ENCODE assay signal across 29 cellular contexts in genomic region chr10:61197022-61197421, GRCh38.
DNase-seq lines count a peak whose midpoint lies in the region; ATAC-seq lines count a peak whose summit lies in the region.
"Had no signal": no experiment of that assay in that cellular context is flagged by ENCODE, and none has a peak within 500 bp of the region (broad histone marks: within the 10 kb centered on the region; RNA-seq: fewer than 3 reads in every experiment).

No MANE protein-coding gene starts in this region.

- peak; percentile 75 for ATAC-seq in sciatic nerve
- ATAC-seq: left lung; naive thymus-derived CD8-positive, alpha-beta T cell; Panc1 had no signal

- DNase-seq in DMS53 (lab: John Stamatoyannopoulos, UW) = peak; percentile 8
- no peak for DNase-seq in DMS53 treated with DMSO at 0.1 percent for 48 hours (lab: John Stamatoyannopoulos, UW; ENCODE audit: unreplicated experiment)
- peak; percentile 45 for DNase-seq in NCI-H82 treated with DMSO at 0.1 percent for 48 hours (lab: John Stamatoyannopoulos, UW; ENCODE audit: unreplicated experiment)
- DNase-seq in left kidney (ENCODE audit: low read depth, low spot score) = peak; percentile 41
- no peak for DNase-seq in sciatic nerve (ENCODE audit: low spot score)
- DNase-seq in hippocampal formation (lab: John Stamatoyannopoulos, UW) = no peak
- no peak for DNase-seq in effector CD4-positive, alpha-beta T cell
- no peak for DNase-seq in NK-92 treated with Interleukin-12 subunit alpha and Interleukin-12 subunit beta, amount 100 ng/mL, for 24 hours (lab: John Stamatoyannopoulos, UW)
- DNase-seq: activated CD4-positive, alpha-beta memory T cell treated with anti-CD3 and anti-CD28 coated beads for 36 hours; activated CD4-positive, alpha-beta T cell treated with anti-CD3 and anti-CD28 coated beads for 1 hour; activated naive CD4-positive, alpha-beta T cell treated with anti-CD3 and anti-CD28 coated beads for 36 hours; adrenal gland; brain microvascular endothelial cell; C1 segment of cervical spinal cord; COR-L47; dorsolateral prefrontal cortex; H7; left lung; midbrain; naive thymus-derived CD8-positive, alpha-beta T cell; NCI-H1092; NCI-H1694; NCI-H524 treated with DMSO at 0.1 percent for 48 hours; retina; SHP77 treated with DMSO at 0.1 percent for 48 hours; stimulated activated CD4-positive, alpha-beta T cell treated with anti-CD3 and anti-CD28 coated beads, Interleukin-2, amount 100 ng/mL, for 48 hours; stomach; thyroid gland had no signal

- intact Hi-C loops in sciatic nerve (cut with DNase I) = no loop called here

Comparison
In these comparisons a context has a peak if more than half of its experiments do, and no peak if none do; other contexts are left out.
1. DNase-seq: peak in DMS53 (single experiment), NCI-H82 treated with DMSO at 0.1 percent for 48 hours (single experiment) and left kidney (single experiment); none in DMS53 treated with DMSO at 0.1 percent for 48 hours (single experiment), sciatic nerve (single experiment), hippocampal formation (0 of 2), effector CD4-positive, alpha-beta T cell (single experiment) and NK-92 treated with Interleukin-12 subunit alpha and Interleukin-12 subunit beta, amount 100 ng/mL, for 24 hours (single experiment).